Comparison of ENCODE assay signal across 1 cellular context in the genomic region with DNA sequence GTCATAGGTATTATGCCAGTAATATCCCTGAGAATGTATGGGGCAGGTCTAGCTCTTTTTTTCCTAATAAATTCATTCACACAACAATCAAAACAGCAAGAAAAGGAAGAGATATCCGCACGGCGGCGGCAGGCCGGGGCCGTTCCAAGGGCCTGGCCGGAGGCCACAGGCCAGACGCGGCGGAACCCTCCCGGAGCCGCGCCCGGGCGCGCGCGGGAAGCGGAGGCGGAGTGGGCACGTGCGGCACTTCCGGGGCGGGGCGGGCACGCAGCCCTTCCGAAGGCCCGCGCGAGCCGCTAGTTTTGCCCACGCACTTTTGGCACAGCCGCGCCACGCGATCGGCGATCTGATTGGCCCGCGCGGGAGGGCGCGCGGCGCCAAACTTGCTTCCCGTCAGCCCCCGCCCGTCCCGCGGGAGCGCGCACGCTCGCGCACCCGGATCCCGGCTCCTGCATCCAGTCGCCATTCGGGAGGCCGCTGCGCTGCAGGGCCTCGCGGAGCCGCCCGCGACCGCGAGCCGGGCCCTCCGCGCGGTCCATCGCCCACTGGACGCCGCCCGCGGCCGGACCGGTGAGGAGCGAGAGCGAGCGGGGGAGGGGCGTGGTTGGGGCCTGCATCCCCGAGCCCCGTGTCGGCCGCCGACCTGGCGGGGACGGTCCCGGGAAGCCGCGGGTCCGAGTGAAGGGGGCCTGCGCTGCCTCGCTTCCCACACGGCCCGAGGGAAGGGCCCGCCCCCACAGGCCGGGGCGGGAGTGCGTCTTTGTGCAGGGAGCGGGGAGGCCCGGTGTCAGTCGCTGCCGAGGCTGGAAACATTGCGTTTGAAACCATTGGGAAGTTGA.
TF ChIP-seq lines count a peak whose summit lies in the region.

A gene with protein sequence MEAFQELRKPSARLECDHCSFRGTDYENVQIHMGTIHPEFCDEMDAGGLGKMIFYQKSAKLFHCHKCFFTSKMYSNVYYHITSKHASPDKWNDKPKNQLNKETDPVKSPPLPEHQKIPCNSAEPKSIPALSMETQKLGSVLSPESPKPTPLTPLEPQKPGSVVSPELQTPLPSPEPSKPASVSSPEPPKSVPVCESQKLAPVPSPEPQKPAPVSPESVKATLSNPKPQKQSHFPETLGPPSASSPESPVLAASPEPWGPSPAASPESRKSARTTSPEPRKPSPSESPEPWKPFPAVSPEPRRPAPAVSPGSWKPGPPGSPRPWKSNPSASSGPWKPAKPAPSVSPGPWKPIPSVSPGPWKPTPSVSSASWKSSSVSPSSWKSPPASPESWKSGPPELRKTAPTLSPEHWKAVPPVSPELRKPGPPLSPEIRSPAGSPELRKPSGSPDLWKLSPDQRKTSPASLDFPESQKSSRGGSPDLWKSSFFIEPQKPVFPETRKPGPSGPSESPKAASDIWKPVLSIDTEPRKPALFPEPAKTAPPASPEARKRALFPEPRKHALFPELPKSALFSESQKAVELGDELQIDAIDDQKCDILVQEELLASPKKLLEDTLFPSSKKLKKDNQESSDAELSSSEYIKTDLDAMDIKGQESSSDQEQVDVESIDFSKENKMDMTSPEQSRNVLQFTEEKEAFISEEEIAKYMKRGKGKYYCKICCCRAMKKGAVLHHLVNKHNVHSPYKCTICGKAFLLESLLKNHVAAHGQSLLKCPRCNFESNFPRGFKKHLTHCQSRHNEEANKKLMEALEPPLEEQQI (plus strand): TSS at position 430 of the 839 bp plus-strand sequence. CDS start 9,340 bp downstream, outside the sequence.

TF ChIP-seq in HEK293, 187 proteins besides CTCF, POLR2A, EP300 and RAD21 (continued from another document and continues in another):
- TF ChIP-seq, protein P1, sequence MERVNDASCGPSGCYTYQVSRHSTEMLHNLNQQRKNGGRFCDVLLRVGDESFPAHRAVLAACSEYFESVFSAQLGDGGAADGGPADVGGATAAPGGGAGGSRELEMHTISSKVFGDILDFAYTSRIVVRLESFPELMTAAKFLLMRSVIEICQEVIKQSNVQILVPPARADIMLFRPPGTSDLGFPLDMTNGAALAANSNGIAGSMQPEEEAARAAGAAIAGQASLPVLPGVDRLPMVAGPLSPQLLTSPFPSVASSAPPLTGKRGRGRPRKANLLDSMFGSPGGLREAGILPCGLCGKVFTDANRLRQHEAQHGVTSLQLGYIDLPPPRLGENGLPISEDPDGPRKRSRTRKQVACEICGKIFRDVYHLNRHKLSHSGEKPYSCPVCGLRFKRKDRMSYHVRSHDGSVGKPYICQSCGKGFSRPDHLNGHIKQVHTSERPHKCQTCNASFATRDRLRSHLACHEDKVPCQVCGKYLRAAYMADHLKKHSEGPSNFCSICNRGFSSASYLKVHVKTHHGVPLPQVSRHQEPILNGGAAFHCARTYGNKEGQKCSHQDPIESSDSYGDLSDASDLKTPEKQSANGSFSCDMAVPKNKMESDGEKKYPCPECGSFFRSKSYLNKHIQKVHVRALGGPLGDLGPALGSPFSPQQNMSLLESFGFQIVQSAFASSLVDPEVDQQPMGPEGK (tag by site-specific recombination; IDR thresholded peaks at IDR 0.05), result 0 out of 2 replicates have a peak, but pooled peaks have one; percentile 39
- TF ChIP-seq, protein P2, sequence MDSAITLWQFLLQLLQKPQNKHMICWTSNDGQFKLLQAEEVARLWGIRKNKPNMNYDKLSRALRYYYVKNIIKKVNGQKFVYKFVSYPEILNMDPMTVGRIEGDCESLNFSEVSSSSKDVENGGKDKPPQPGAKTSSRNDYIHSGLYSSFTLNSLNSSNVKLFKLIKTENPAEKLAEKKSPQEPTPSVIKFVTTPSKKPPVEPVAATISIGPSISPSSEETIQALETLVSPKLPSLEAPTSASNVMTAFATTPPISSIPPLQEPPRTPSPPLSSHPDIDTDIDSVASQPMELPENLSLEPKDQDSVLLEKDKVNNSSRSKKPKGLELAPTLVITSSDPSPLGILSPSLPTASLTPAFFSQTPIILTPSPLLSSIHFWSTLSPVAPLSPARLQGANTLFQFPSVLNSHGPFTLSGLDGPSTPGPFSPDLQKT (IDR thresholded peaks at IDR 0.05; ENCODE audit: borderline replicate concordance, low read depth, low read length), result peak; percentile 88; the same call in 1 of the 2 replicates
- TF ChIP-seq ZNF626 (tag by site-specific recombination; IDR thresholded peaks at IDR 0.05) (no peak), ZNF341 (tag by site-specific recombination; IDR thresholded peaks at IDR 0.05; ENCODE audit: low read depth) (peak; percentile 68; the same call in 1 of the 2 replicates), KLF10 (tag by site-specific recombination; IDR thresholded peaks at IDR 0.05) (peak; percentile 87), ZNF629 (tag by site-specific recombination; IDR thresholded peaks at IDR 0.05) (0 out of 2 replicates have a peak, but pooled peaks have one; percentile 13), ZFHX2 (tag by site-specific recombination; conservative IDR thresholded peaks at IDR 0.05) (peak; percentile 90), SP7 (tag by site-specific recombination; IDR thresholded peaks at IDR 0.05) (0 out of 2 replicates have a peak, but pooled peaks have one; percentile 11), ZNF555 (tag by site-specific recombination; conservative IDR thresholded peaks at IDR 0.05) (no peak), ZNF600 (tag by site-specific recombination; IDR thresholded peaks at IDR 0.05) (peak; percentile 60), ZNF184 (tag by site-specific recombination; IDR thresholded peaks at IDR 0.05) (no peak; the same call in 1 of the 2 replicates), HOXA7 (CRISPR knock-in tag; IDR thresholded peaks at IDR 0.05; ENCODE audit: borderline replicate concordance) (no peak), ZNF274 (IDR thresholded peaks at IDR 0.05; ENCODE audit: low read length) (no peak), ZNF274 (tag by site-specific recombination; IDR thresholded peaks at IDR 0.05; ENCODE audit: borderline replicate concordance) (no peak), ZNF596 (tag by site-specific recombination; IDR thresholded peaks at IDR 0.05) (peak; percentile 30; the same call in 1 of the 2 replicates), ZNF391 (tag by site-specific recombination; IDR thresholded peaks at IDR 0.05; ENCODE audit: borderline replicate concordance, low read depth) (no peak), ZBTB17 (tag by site-specific recombination; IDR thresholded peaks at IDR 0.05) (peak; percentile 19; the same call in 1 of the 2 replicates), PRDM1 (tag by site-specific recombination; IDR thresholded peaks at IDR 0.05) (no peak; the same call in none of the 2 replicates), ZNF76 (tag by site-specific recombination; IDR thresholded peaks at IDR 0.05; ENCODE audit: borderline replicate concordance, low read depth) (peak; percentile 88; the same call in 1 of the 2 replicates), YY1 (tag by site-specific recombination; IDR thresholded peaks at IDR 0.05) (peak; percentile 69; the same call in 1 of the 2 replicates), ZBTB8A (tag by site-specific recombination; IDR thresholded peaks at IDR 0.05) (peak; percentile 85), SP3 (tag by site-specific recombination; IDR thresholded peaks at IDR 0.05) (peak; percentile 31; the same call in 1 of the 2 replicates), ZXDB (tag by site-specific recombination; IDR thresholded peaks at IDR 0.05) (no peak), ZBTB20 (tag by site-specific recombination; IDR thresholded peaks at IDR 0.05) (peak; percentile 73), ZNF37A (tag by site-specific recombination; IDR thresholded peaks at IDR 0.05) (0 out of 2 replicates have a peak, but pooled peaks have one; percentile 54), IKZF3 (tag by site-specific recombination; IDR thresholded peaks at IDR 0.05) (peak; percentile 76), ZNF174 (tag by site-specific recombination; IDR thresholded peaks at IDR 0.05) (no peak)
- TF ChIP-seq, protein P3, sequence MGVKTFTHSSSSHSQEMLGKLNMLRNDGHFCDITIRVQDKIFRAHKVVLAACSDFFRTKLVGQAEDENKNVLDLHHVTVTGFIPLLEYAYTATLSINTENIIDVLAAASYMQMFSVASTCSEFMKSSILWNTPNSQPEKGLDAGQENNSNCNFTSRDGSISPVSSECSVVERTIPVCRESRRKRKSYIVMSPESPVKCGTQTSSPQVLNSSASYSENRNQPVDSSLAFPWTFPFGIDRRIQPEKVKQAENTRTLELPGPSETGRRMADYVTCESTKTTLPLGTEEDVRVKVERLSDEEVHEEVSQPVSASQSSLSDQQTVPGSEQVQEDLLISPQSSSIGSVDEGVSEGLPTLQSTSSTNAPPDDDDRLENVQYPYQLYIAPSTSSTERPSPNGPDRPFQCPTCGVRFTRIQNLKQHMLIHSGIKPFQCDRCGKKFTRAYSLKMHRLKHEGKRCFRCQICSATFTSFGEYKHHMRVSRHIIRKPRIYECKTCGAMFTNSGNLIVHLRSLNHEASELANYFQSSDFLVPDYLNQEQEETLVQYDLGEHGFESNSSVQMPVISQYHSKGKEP (tag by site-specific recombination; IDR thresholded peaks at IDR 0.05), result peak; percentile 38; the same call in 1 of the 2 replicates
- TF ChIP-seq, protein P4, sequence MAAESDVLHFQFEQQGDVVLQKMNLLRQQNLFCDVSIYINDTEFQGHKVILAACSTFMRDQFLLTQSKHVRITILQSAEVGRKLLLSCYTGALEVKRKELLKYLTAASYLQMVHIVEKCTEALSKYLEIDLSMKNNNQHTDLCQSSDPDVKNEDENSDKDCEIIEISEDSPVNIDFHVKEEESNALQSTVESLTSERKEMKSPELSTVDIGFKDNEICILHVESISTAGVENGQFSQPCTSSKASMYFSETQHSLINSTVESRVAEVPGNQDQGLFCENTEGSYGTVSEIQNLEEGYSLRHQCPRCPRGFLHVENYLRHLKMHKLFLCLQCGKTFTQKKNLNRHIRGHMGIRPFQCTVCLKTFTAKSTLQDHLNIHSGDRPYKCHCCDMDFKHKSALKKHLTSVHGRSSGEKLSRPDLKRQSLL (tag by site-specific recombination; IDR thresholded peaks at IDR 0.05), result peak; percentile 84; the same call in 1 of the 2 replicates
- TF ChIP-seq, protein P5, sequence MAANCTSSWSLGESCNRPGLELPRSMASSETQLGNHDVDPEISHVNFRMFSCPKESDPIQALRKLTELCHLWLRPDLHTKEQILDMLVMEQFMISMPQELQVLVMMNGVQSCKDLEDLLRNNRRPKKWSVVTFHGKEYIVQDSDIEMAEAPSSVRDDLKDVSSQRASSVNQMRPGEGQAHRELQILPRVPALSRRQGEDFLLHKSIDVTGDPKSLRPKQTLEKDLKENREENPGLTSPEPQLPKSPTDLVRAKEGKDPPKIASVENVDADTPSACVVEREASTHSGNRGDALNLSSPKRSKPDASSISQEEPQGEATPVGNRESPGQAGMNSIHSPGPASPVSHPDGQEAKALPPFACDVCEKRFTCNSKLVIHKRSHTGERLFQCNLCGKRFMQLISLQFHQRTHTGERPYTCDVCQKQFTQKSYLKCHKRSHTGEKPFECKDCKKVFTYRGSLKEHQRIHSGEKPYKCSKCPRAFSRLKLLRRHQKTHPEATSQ (tag by site-specific recombination; IDR thresholded peaks at IDR 0.05), result no peak
- TF ChIP-seq, protein P6, sequence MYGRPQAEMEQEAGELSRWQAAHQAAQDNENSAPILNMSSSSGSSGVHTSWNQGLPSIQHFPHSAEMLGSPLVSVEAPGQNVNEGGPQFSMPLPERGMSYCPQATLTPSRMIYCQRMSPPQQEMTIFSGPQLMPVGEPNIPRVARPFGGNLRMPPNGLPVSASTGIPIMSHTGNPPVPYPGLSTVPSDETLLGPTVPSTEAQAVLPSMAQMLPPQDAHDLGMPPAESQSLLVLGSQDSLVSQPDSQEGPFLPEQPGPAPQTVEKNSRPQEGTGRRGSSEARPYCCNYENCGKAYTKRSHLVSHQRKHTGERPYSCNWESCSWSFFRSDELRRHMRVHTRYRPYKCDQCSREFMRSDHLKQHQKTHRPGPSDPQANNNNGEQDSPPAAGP (tag by site-specific recombination; IDR thresholded peaks at IDR 0.05), result peak; percentile 49; the same call in 1 of the 2 replicates
- TF ChIP-seq, protein P7, sequence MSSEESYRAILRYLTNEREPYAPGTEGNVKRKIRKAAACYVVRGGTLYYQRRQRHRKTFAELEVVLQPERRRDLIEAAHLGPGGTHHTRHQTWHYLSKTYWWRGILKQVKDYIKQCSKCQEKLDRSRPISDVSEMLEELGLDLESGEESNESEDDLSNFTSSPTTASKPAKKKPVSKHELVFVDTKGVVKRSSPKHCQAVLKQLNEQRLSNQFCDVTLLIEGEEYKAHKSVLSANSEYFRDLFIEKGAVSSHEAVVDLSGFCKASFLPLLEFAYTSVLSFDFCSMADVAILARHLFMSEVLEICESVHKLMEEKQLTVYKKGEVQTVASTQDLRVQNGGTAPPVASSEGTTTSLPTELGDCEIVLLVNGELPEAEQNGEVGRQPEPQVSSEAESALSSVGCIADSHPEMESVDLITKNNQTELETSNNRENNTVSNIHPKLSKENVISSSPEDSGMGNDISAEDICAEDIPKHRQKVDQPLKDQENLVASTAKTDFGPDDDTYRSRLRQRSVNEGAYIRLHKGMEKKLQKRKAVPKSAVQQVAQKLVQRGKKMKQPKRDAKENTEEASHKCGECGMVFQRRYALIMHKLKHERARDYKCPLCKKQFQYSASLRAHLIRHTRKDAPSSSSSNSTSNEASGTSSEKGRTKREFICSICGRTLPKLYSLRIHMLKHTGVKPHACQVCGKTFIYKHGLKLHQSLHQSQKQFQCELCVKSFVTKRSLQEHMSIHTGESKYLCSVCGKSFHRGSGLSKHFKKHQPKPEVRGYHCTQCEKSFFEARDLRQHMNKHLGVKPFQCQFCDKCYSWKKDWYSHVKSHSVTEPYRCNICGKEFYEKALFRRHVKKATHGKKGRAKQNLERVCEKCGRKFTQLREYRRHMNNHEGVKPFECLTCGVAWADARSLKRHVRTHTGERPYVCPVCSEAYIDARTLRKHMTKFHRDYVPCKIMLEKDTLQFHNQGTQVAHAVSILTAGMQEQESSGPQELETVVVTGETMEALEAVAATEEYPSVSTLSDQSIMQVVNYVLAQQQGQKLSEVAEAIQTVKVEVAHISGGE (tag by site-specific recombination; conservative IDR thresholded peaks at IDR 0.05; ENCODE audit: low read depth), result peak; percentile 73; the same call in 1 of the 2 replicates
- TF ChIP-seq, protein P8, sequence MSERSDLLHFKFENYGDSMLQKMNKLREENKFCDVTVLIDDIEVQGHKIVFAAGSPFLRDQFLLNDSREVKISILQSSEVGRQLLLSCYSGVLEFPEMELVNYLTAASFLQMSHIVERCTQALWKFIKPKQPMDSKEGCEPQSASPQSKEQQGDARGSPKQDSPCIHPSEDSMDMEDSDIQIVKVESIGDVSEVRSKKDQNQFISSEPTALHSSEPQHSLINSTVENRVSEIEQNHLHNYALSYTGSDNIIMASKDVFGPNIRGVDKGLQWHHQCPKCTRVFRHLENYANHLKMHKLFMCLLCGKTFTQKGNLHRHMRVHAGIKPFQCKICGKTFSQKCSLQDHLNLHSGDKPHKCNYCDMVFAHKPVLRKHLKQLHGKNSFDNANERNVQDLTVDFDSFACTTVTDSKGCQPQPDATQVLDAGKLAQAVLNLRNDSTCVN (tag by site-specific recombination; optimal IDR thresholded peaks at IDR 0.05), result peak; percentile 95
- TF ChIP-seq, protein P9, sequence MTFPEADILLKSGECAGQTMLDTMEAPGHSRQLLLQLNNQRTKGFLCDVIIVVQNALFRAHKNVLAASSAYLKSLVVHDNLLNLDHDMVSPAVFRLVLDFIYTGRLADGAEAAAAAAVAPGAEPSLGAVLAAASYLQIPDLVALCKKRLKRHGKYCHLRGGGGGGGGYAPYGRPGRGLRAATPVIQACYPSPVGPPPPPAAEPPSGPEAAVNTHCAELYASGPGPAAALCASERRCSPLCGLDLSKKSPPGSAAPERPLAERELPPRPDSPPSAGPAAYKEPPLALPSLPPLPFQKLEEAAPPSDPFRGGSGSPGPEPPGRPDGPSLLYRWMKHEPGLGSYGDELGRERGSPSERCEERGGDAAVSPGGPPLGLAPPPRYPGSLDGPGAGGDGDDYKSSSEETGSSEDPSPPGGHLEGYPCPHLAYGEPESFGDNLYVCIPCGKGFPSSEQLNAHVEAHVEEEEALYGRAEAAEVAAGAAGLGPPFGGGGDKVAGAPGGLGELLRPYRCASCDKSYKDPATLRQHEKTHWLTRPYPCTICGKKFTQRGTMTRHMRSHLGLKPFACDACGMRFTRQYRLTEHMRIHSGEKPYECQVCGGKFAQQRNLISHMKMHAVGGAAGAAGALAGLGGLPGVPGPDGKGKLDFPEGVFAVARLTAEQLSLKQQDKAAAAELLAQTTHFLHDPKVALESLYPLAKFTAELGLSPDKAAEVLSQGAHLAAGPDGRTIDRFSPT (tag by site-specific recombination; IDR thresholded peaks at IDR 0.05), result peak; percentile 91
